Comparison of ENCODE assay signal across 1 cellular context in genomic region chr2:219521066-219521880, GRCh38.
TF ChIP-seq lines count a peak whose summit lies in the region.

No MANE protein-coding gene starts in this region.

TF ChIP-seq in WTC11, 78 proteins besides CTCF, POLR2A, EP300 and RAD21 (continued from another document):
- TF ChIP-seq, protein P1, sequence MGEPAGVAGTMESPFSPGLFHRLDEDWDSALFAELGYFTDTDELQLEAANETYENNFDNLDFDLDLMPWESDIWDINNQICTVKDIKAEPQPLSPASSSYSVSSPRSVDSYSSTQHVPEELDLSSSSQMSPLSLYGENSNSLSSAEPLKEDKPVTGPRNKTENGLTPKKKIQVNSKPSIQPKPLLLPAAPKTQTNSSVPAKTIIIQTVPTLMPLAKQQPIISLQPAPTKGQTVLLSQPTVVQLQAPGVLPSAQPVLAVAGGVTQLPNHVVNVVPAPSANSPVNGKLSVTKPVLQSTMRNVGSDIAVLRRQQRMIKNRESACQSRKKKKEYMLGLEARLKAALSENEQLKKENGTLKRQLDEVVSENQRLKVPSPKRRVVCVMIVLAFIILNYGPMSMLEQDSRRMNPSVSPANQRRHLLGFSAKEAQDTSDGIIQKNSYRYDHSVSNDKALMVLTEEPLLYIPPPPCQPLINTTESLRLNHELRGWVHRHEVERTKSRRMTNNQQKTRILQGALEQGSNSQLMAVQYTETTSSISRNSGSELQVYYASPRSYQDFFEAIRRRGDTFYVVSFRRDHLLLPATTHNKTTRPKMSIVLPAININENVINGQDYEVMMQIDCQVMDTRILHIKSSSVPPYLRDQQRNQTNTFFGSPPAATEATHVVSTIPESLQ (CRISPR knock-in tag; IDR thresholded peaks at IDR 0.05): no peak
- TF ChIP-seq, protein P2, sequence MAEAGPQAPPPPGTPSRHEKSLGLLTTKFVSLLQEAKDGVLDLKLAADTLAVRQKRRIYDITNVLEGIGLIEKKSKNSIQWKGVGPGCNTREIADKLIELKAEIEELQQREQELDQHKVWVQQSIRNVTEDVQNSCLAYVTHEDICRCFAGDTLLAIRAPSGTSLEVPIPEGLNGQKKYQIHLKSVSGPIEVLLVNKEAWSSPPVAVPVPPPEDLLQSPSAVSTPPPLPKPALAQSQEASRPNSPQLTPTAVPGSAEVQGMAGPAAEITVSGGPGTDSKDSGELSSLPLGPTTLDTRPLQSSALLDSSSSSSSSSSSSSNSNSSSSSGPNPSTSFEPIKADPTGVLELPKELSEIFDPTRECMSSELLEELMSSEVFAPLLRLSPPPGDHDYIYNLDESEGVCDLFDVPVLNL (CRISPR knock-in tag; IDR thresholded peaks at IDR 0.05; ENCODE audit: borderline replicate concordance, low read depth): no peak
- TF ChIP-seq GABPB1 (CRISPR knock-in tag; IDR thresholded peaks at IDR 0.05): no peak
- no peak for TF ChIP-seq STAT6 (CRISPR knock-in tag; conservative IDR thresholded peaks at IDR 0.05; ENCODE audit: low read depth)
- TF ChIP-seq, protein P3, sequence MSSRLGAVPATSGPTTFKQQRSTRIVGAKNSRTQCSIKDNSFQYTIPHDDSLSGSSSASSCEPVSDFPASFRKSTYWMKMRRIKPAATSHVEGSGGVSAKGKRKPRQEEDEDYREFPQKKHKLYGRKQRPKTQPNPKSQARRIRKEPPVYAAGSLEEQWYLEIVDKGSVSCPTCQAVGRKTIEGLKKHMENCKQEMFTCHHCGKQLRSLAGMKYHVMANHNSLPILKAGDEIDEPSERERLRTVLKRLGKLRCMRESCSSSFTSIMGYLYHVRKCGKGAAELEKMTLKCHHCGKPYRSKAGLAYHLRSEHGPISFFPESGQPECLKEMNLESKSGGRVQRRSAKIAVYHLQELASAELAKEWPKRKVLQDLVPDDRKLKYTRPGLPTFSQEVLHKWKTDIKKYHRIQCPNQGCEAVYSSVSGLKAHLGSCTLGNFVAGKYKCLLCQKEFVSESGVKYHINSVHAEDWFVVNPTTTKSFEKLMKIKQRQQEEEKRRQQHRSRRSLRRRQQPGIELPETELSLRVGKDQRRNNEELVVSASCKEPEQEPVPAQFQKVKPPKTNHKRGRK (CRISPR knock-in tag; IDR thresholded peaks at IDR 0.05; ENCODE audit: borderline replicate concordance): no peak
- TF ChIP-seq TEAD1 (CRISPR knock-in tag; IDR thresholded peaks at IDR 0.05): peak; percentile 39; the same call in 1 of the 2 replicates
- TF ChIP-seq GTF2I (CRISPR knock-in tag; conservative IDR thresholded peaks at IDR 0.05): no peak
- TF ChIP-seq, protein P4, sequence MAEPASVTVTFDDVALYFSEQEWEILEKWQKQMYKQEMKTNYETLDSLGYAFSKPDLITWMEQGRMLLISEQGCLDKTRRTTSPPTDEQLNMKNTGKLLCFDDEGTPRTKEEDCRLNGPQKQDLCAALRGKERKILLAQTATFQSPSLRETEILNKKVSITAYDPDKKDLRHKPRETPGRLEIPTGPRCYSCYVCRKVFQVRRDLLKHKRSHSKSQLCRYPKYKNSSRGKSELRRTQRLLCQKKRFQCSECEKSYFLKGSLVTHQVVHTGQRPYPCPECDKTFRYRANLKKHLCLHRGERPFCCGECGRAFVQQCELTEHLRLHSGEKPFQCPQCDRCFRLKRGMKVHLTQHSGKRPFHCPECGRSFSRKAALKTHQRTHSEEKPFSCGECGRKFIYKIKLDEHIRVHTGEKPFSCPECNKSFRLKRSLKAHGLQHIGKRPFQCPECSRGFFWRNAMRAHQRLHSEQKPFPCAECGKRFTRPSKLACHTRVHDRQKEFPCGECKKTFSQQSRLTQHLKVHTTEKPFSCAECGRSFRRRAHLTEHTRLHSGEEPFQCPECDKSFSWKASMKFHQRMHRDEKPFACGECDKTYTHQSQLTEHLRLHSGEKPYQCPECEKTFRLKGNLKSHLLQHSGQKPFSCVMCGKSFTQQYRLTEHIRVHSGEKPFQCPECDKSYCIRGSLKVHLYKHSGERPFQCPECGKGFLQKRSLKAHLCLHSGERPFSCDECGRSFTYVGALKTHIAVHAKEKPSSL (CRISPR knock-in tag; conservative IDR thresholded peaks at IDR 0.05): no peak
- TF ChIP-seq KAT7 (CRISPR knock-in tag; IDR thresholded peaks at IDR 0.05; ENCODE audit: borderline replicate concordance): no peak
- TF ChIP-seq NFE2L1 (CRISPR knock-in tag; IDR thresholded peaks at IDR 0.05): no peak
- TF ChIP-seq NFATC4 (CRISPR knock-in tag; IDR thresholded peaks at IDR 0.05): no peak
- TF ChIP-seq ETV6 (CRISPR knock-in tag; IDR thresholded peaks at IDR 0.05): peak; percentile 58; the same call in 1 of the 2 replicates
- TF ChIP-seq FOXP1 (CRISPR knock-in tag; IDR thresholded peaks at IDR 0.05; ENCODE audit: borderline replicate concordance): no peak
- peak; percentile 97 for TF ChIP-seq ZNF423 (CRISPR knock-in tag; IDR thresholded peaks at IDR 0.05)
- TF ChIP-seq CREM (CRISPR knock-in tag; IDR thresholded peaks at IDR 0.05): no peak
- no peak for TF ChIP-seq ZNF396 (CRISPR knock-in tag; IDR thresholded peaks at IDR 0.05; ENCODE audit: borderline replicate concordance)
- TF ChIP-seq, protein P5, sequence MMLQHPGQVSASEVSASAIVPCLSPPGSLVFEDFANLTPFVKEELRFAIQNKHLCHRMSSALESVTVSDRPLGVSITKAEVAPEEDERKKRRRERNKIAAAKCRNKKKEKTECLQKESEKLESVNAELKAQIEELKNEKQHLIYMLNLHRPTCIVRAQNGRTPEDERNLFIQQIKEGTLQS (CRISPR knock-in tag; conservative IDR thresholded peaks at IDR 0.05): no peak
- TF ChIP-seq CREB1 (CRISPR knock-in tag; IDR thresholded peaks at IDR 0.05): no peak
- no peak for TF ChIP-seq OVOL2 (CRISPR knock-in tag; IDR thresholded peaks at IDR 0.05; ENCODE audit: borderline replicate concordance)
- no peak for TF ChIP-seq NR1H2 (CRISPR knock-in tag; IDR thresholded peaks at IDR 0.05)
- TF ChIP-seq HMGA2 (CRISPR knock-in tag; IDR thresholded peaks at IDR 0.05): no peak
- TF ChIP-seq SOX15 (CRISPR knock-in tag; IDR thresholded peaks at IDR 0.05): no peak
- TF ChIP-seq, protein P6, sequence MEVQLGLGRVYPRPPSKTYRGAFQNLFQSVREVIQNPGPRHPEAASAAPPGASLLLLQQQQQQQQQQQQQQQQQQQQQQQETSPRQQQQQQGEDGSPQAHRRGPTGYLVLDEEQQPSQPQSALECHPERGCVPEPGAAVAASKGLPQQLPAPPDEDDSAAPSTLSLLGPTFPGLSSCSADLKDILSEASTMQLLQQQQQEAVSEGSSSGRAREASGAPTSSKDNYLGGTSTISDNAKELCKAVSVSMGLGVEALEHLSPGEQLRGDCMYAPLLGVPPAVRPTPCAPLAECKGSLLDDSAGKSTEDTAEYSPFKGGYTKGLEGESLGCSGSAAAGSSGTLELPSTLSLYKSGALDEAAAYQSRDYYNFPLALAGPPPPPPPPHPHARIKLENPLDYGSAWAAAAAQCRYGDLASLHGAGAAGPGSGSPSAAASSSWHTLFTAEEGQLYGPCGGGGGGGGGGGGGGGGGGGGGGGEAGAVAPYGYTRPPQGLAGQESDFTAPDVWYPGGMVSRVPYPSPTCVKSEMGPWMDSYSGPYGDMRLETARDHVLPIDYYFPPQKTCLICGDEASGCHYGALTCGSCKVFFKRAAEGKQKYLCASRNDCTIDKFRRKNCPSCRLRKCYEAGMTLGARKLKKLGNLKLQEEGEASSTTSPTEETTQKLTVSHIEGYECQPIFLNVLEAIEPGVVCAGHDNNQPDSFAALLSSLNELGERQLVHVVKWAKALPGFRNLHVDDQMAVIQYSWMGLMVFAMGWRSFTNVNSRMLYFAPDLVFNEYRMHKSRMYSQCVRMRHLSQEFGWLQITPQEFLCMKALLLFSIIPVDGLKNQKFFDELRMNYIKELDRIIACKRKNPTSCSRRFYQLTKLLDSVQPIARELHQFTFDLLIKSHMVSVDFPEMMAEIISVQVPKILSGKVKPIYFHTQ (CRISPR knock-in tag; IDR thresholded peaks at IDR 0.05): no peak
- TF ChIP-seq, protein P7, sequence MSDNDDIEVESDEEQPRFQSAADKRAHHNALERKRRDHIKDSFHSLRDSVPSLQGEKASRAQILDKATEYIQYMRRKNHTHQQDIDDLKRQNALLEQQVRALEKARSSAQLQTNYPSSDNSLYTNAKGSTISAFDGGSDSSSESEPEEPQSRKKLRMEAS (CRISPR knock-in tag; IDR thresholded peaks at IDR 0.05): no peak
- no peak for TF ChIP-seq SMAD3 (CRISPR knock-in tag; IDR thresholded peaks at IDR 0.05; ENCODE audit: borderline replicate concordance)
- TF ChIP-seq NR3C1 (CRISPR knock-in tag; conservative IDR thresholded peaks at IDR 0.05; ENCODE audit: low read depth): 0 out of 2 replicates have a peak, but pooled peaks have one; percentile 21
- TF ChIP-seq ZNF263 (CRISPR knock-in tag; IDR thresholded peaks at IDR 0.05; ENCODE audit: low read depth): no peak
- no peak for TF ChIP-seq RORB (CRISPR knock-in tag; IDR thresholded peaks at IDR 0.05)
- no peak for TF ChIP-seq TEAD4 (CRISPR knock-in tag; IDR thresholded peaks at IDR 0.05)
- TF ChIP-seq, protein P8, sequence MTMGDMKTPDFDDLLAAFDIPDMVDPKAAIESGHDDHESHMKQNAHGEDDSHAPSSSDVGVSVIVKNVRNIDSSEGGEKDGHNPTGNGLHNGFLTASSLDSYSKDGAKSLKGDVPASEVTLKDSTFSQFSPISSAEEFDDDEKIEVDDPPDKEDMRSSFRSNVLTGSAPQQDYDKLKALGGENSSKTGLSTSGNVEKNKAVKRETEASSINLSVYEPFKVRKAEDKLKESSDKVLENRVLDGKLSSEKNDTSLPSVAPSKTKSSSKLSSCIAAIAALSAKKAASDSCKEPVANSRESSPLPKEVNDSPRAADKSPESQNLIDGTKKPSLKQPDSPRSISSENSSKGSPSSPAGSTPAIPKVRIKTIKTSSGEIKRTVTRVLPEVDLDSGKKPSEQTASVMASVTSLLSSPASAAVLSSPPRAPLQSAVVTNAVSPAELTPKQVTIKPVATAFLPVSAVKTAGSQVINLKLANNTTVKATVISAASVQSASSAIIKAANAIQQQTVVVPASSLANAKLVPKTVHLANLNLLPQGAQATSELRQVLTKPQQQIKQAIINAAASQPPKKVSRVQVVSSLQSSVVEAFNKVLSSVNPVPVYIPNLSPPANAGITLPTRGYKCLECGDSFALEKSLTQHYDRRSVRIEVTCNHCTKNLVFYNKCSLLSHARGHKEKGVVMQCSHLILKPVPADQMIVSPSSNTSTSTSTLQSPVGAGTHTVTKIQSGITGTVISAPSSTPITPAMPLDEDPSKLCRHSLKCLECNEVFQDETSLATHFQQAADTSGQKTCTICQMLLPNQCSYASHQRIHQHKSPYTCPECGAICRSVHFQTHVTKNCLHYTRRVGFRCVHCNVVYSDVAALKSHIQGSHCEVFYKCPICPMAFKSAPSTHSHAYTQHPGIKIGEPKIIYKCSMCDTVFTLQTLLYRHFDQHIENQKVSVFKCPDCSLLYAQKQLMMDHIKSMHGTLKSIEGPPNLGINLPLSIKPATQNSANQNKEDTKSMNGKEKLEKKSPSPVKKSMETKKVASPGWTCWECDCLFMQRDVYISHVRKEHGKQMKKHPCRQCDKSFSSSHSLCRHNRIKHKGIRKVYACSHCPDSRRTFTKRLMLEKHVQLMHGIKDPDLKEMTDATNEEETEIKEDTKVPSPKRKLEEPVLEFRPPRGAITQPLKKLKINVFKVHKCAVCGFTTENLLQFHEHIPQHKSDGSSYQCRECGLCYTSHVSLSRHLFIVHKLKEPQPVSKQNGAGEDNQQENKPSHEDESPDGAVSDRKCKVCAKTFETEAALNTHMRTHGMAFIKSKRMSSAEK (CRISPR knock-in tag; IDR thresholded peaks at IDR 0.05; ENCODE audit: borderline replicate concordance): no peak
TF ChIP-seq in WTC11: peak in this region for 5.
